8 cellular contexts compared by ENCODE assay signal in genomic region chr10:118045154-118045841, GRCh38. TPM values are rescaled to one million over a fixed set of nuclear protein-coding genes. Genes with fewer than 3 reads are reported as not detected.
A peak's percentile ranks its signal among the peaks of the same experiment; 100 is the strongest.
DNase-seq lines count a peak whose midpoint lies in the region; ATAC-seq lines count a peak whose summit lies in the region.

No MANE protein-coding gene starts in this region.

- H3K4me1 Mint-ChIP-seq in activated CD4-positive, alpha-beta T cell treated with anti-CD3 and anti-CD28 coated beads, Interleukin-2, amount 10 ng/mL, durations not matched to agents 24 days and 14 days = peaks cover 21% of the 10 kb centered on the region
- peaks cover 4% of the 10 kb centered on the region for H3K4me1 Mint-ChIP-seq in activated T-helper 17 cell treated with anti-CD3 and anti-CD28 coated beads, Interleukin-2, amount 50 U/mL, for 72 hours

- no peaks in the 10 kb centered on the region for H3K36me3 ChIP-seq in iPS-20b (ENCODE audit: insufficient read depth, low read depth, low read length)

- H3K27ac ChIP-seq in iPS-20b (ENCODE audit: low read length) (peak overlapping the region; percentile 7), substantia nigra (ENCODE audit: low read depth, low read length, poor library complexity, severe bottlenecking) (peak overlapping the region; percentile 89)

- intact Hi-C loops in activated CD4-positive, alpha-beta T cell treated with anti-CD3 and anti-CD28 coated beads, Interleukin-2, amount 10 ng/mL, durations not matched to agents 24 days and 14 days (cut with micrococcal nuclease) = loop anchor here (5.0 to 10.0 kb wide), 2 partner anchors 390 to 712 kb away; no protein-coding TSS in a partner anchor

- DNase-seq in activated CD4-positive, alpha-beta T cell treated with anti-CD3 and anti-CD28 coated beads, Interleukin-2, amount 10 ng/mL, durations not matched to agents 24 days and 14 days = no peak
- DNase-seq in activated CD4-positive, alpha-beta T cell treated with anti-CD3 and anti-CD28 coated beads for 48 hours = no peak
- DNase-seq in substantia nigra (lab: John Stamatoyannopoulos, UW) (no peak), NCI-H345 (lab: John Stamatoyannopoulos, UW) (no peak), NCI-H748 treated with DMSO at 0.1 percent for 48 hours (lab: John Stamatoyannopoulos, UW) (no peak), AML-193 (lab: John Stamatoyannopoulos, UW) (no peak)

- H3K9ac ChIP-seq in iPS-20b (ENCODE audit: low read depth, low read length) = peak overlapping the region; percentile 66; the same call in 1 of the 2 replicates

- peaks cover 5% of the 10 kb centered on the region for H3K27me3 Mint-ChIP-seq in activated CD4-positive, alpha-beta T cell treated with anti-CD3 and anti-CD28 coated beads, Interleukin-2, amount 10 ng/mL, durations not matched to agents 24 days and 14 days
- H3K27me3 Mint-ChIP-seq in activated T-helper 17 cell treated with anti-CD3 and anti-CD28 coated beads, Interleukin-2, amount 50 U/mL, for 72 hours = no peaks in the 10 kb centered on the region

- peaks cover 22% of the 10 kb centered on the region for H3K4me1 ChIP-seq in iPS-20b (ENCODE audit: insufficient read depth, low read length)

- H3K27ac Mint-ChIP-seq in activated CD4-positive, alpha-beta T cell treated with anti-CD3 and anti-CD28 coated beads, Interleukin-2, amount 10 ng/mL, durations not matched to agents 24 days and 14 days = peak overlapping the region; percentile 85
- peak overlapping the region; percentile 90 for H3K27ac Mint-ChIP-seq in activated T-helper 17 cell treated with anti-CD3 and anti-CD28 coated beads, Interleukin-2, amount 50 U/mL, for 72 hours

- H3K4me3 ChIP-seq in iPS-20b (ENCODE audit: low read length) = peak overlapping the region; percentile 74

- no peaks in the 10 kb centered on the region for H3K36me3 Mint-ChIP-seq in activated CD4-positive, alpha-beta T cell treated with anti-CD3 and anti-CD28 coated beads, Interleukin-2, amount 10 ng/mL, durations not matched to agents 24 days and 14 days (ENCODE audit: low read depth)
- H3K36me3 Mint-ChIP-seq in activated T-helper 17 cell treated with anti-CD3 and anti-CD28 coated beads, Interleukin-2, amount 50 U/mL, for 72 hours (ENCODE audit: low read depth) = peaks cover 3% of the 10 kb centered on the region

- H3K9me3 ChIP-seq in iPS-20b (ENCODE audit: insufficient read depth, low read depth, low read length) = no peaks in the 10 kb centered on the region

- no peaks in the 10 kb centered on the region for H3K9me3 Mint-ChIP-seq in activated CD4-positive, alpha-beta T cell treated with anti-CD3 and anti-CD28 coated beads, Interleukin-2, amount 10 ng/mL, durations not matched to agents 24 days and 14 days
- no peaks in the 10 kb centered on the region for H3K9me3 Mint-ChIP-seq in activated T-helper 17 cell treated with anti-CD3 and anti-CD28 coated beads, Interleukin-2, amount 50 U/mL, for 72 hours

- no peak for ATAC-seq in activated T-helper 17 cell treated with anti-CD3 and anti-CD28 coated beads, Interleukin-2, amount 50 U/mL, for 72 hours (replicated peaks)

- H3K27me3 ChIP-seq in iPS-20b (ENCODE audit: insufficient read depth, low read length) = no peaks in the 10 kb centered on the region

- H3K4me3 Mint-ChIP-seq in activated CD4-positive, alpha-beta T cell treated with anti-CD3 and anti-CD28 coated beads, Interleukin-2, amount 10 ng/mL, durations not matched to agents 24 days and 14 days = peak overlapping the region; percentile 91
- peak overlapping the region; percentile 91 for H3K4me3 Mint-ChIP-seq in activated T-helper 17 cell treated with anti-CD3 and anti-CD28 coated beads, Interleukin-2, amount 50 U/mL, for 72 hours

RNA-seq across cellular contexts. Expression of gene RAB11FIP2, which starts 1.4 kb away (rescaled TPM):
- total RNA-seq in activated CD4-positive, alpha-beta T cell treated with anti-CD3 and anti-CD28 coated beads, Interleukin-2, amount 10 ng/mL, durations not matched to agents 24 days and 14 days = 12.3 and 14.5 TPM in 2 replicates
- total RNA-seq in activated T-helper 17 cell treated with anti-CD3 and anti-CD28 coated beads, Interleukin-2, amount 50 U/mL, for 72 hours = 10 to 100 TPM in 1 of 2 donors, 1 to 10 TPM in 1; 9.4 to 12.6 TPM
